ENCODE assay signal across 8 cellular contexts in genomic region chr4:129117705-129118104, GRCh38.
"Had no signal": no experiment of that assay in that cellular context is flagged by ENCODE, and none has a peak within 500 bp of the region (broad histone marks: within the 10 kb centered on the region; RNA-seq: fewer than 3 reads in every experiment).

No MANE protein-coding gene starts in this region.

- H3K27ac ChIP-seq: GM23248 had no signal

- FAIRE-seq: H54, HTR-8/SVneo had no signal

- DNase-seq: GM23248, GOT3, H9, HCEC 1CT, IMR-90, KBM-7 had no signal

- H2AFZ ChIP-seq: GM23248 had no signal

- H3K9ac ChIP-seq: GM23248 had no signal

- H3K4me3 ChIP-seq: GM23248 had no signal

- H3K4me3 Mint-ChIP-seq: H9 had no signal
